In the genomic region with DNA sequence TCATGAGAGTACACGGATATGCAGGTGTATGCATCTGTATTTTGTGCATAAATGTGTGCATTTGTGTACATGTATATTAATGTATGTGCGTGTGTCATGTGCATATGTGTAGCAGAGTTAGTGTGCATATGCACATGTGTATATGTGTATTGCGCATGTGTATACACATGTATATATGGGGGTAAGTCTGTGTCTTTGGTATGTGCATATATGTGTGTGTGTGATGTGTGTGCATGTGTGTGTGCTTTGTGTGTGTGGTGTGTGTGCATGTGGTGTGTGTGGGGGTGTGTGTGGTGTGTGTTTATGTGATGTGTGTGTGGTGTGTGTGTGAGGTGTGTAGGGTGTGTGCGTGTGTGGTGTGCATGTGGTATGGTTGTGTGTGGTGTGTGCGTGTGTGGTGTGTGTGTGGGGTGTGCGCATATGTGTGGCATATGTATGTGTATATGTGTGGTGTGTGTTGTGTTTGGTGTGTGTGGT, we compare ENCODE assay signal across 11 cellular contexts. TPM values are rescaled to one million over a fixed set of nuclear protein-coding genes. Genes with fewer than 3 reads are reported as not detected.
DNase-seq lines count a peak whose midpoint lies in the region; ATAC-seq and TF ChIP-seq lines count a peak whose summit lies in the region.
"Had no signal": no experiment of that assay in that cellular context is flagged by ENCODE, and none has a peak within 500 bp of the region (broad histone marks: within the 10 kb centered on the region; RNA-seq: fewer than 3 reads in every experiment).

No MANE protein-coding gene starts in this region.

- 100% methylated on average over 1 of the region's 6 CpGs for WGBS in H9 (ENCODE audit: extremely low coverage, insufficient read length, low lambda C conversion rate)

- no peaks in the 10 kb centered on the region for H3K27me3 Mint-ChIP-seq in H9 (ENCODE audit: low read depth)
- H3K27me3 Mint-ChIP-seq in glutamatergic neuron (ENCODE audit: unreplicated experiment) = peaks cover 7% of the 10 kb centered on the region

- no peaks in the 10 kb centered on the region for H4K20me1 ChIP-seq in H9 (ENCODE audit: control insufficient read depth, insufficient read depth, insufficient read length)

- no peaks in the 10 kb centered on the region for H3K36me3 ChIP-seq in adipocyte (ENCODE audit: control insufficient read depth, insufficient read depth, low read length, severe bottlenecking)
- H3K36me3 ChIP-seq: prostate gland had no signal

- no peak overlapping the region for H3K4ac ChIP-seq in H9 (ENCODE audit: low read depth, low read length)

- no peak overlapping the region for H3K23ac ChIP-seq in H9 (ENCODE audit: insufficient read length, low read depth, low read length)

- peak overlapping the region; percentile 33 for H4K5ac ChIP-seq in H9 (ENCODE audit: insufficient read length, low read depth, low read length)

- H3K4me1 ChIP-seq in H9 (ENCODE audit: insufficient read depth, low read length) (no peaks in the 10 kb centered on the region), adipocyte (ENCODE audit: control insufficient read depth, insufficient read depth, low read length) (peaks cover 54% of the 10 kb centered on the region)

- H2BK120ac ChIP-seq in H9 (ENCODE audit: low read depth, low read length, poor library complexity, severe bottlenecking) = no peak overlapping the region

- H2BK12ac ChIP-seq in H9 (ENCODE audit: insufficient read length, low read depth, low read length) = no peak overlapping the region

- no peak for TF ChIP-seq CTCF in H9 (conservative IDR thresholded peaks at IDR 0.05)
- no peak for TF ChIP-seq CTCF in glutamatergic neuron (IDR thresholded peaks at IDR 0.05; ENCODE audit: partially characterized antibody, unreplicated experiment)

- H2AK5ac ChIP-seq in H9 (ENCODE audit: insufficient read length, low read length) = no peak overlapping the region

- H3K27ac Mint-ChIP-seq in H9 (no peak overlapping the region), glutamatergic neuron (ENCODE audit: unreplicated experiment) (peak overlapping the region; percentile 54)

- H3K9me3 Mint-ChIP-seq in H9 = no peaks in the 10 kb centered on the region
- H3K9me3 Mint-ChIP-seq in glutamatergic neuron (ENCODE audit: unreplicated experiment) = peaks cover 6% of the 10 kb centered on the region

- no peak for ATAC-seq in HG03520 (IDR thresholded peaks at IDR 0.05; ENCODE audit: unreplicated experiment)

- H3K4me1 Mint-ChIP-seq in H9 = 0 out of 4 replicates have a peak, but pooled peaks cover 0 to 2% of the 10 kb centered on the region in 2 experiments
- H3K4me1 Mint-ChIP-seq in glutamatergic neuron (ENCODE audit: low read depth, unreplicated experiment) = peaks cover 6% of the 10 kb centered on the region

- H3K27ac ChIP-seq in H9 (ENCODE audit: insufficient read length, low read depth, low read length) (no peak overlapping the region), skin epidermis (peak overlapping the region in 17 of 21 experiments; percentile 35 to 92 (median 71))

- H3K79me2 ChIP-seq in H9 (ENCODE audit: insufficient read depth, low read length) = no peaks in the 10 kb centered on the region

- H4K8ac ChIP-seq in H9 (replicated peaks; ENCODE audit: insufficient read length, low read depth, low read length) = peak overlapping the region; percentile 86

- H3K9ac ChIP-seq in H9 (ENCODE audit: extremely low read depth, insufficient read length, low read length) (no peak overlapping the region), adipocyte (ENCODE audit: low read length) (peak overlapping the region; percentile 82)

- H3K56ac ChIP-seq in H9 (ENCODE audit: insufficient read length, low read depth, low read length) = no peak overlapping the region

- peak overlapping the region; percentile 46 for H3K18ac ChIP-seq in H9 (ENCODE audit: insufficient read length, low read depth, low read length)

- H3K4me3 Mint-ChIP-seq in H9 (peak overlapping the region in 1 of 2 experiments; percentile 12; a peak in 1 of 5 replicates), glutamatergic neuron (ENCODE audit: unreplicated experiment) (no peak overlapping the region)

- no peak overlapping the region for H3K14ac ChIP-seq in H9 (ENCODE audit: insufficient read depth, low read length)

- no peak overlapping the region for H3K4me2 ChIP-seq in H9 (ENCODE audit: insufficient read depth, insufficient read length, low read length)

- no peak overlapping the region for H2BK15ac ChIP-seq in H9 (ENCODE audit: low read depth, low read length)

- DNase-seq in H9 (no peak), adipocyte (ENCODE audit: low read depth) (no peak), glutamatergic neuron (no peak), NCI-H446 (lab: John Stamatoyannopoulos, UW) (no peak), NAMALWA (ENCODE audit: low spot score) (no peak)
- DNase-seq in stimulated activated CD4-positive, alpha-beta T cell treated with anti-CD3 and anti-CD28 coated beads, Interleukin-4, amount 100 ng/mL, for 1 hour = no peak
- DNase-seq: central memory CD4-positive, alpha-beta T cell; Karpas-422 had no signal

- H3K4me3 ChIP-seq in adipocyte (ENCODE audit: low read length) (peak overlapping the region; percentile 15), skin epidermis (no peak overlapping the region)
- H3K4me3 ChIP-seq: prostate gland had no signal

- H3K9me3 ChIP-seq in H9 (ENCODE audit: control insufficient read depth, low read depth, low read length) (no peaks in the 10 kb centered on the region), adipocyte (ENCODE audit: control insufficient read depth, low read length) (no peaks in the 10 kb centered on the region)
- H3K9me3 ChIP-seq: prostate gland had no signal

- H3K79me1 ChIP-seq in H9 (ENCODE audit: insufficient read depth, low read depth, low read length, poor library complexity, severe bottlenecking) = no peaks in the 10 kb centered on the region

- H2BK5ac ChIP-seq in H9 (ENCODE audit: insufficient read length, low read length) = no peak overlapping the region

- peaks cover 6 to 12% (median 8%) of the 10 kb centered on the region in 3 experiments; a peak in 5 of 7 replicates for H3K36me3 Mint-ChIP-seq in H9 (ENCODE audit: insufficient read depth in 1 of 3, low read depth in 3 of 3)
- no peaks in the 10 kb centered on the region for H3K36me3 Mint-ChIP-seq in glutamatergic neuron (ENCODE audit: unreplicated experiment)

- no peaks in the 10 kb centered on the region for H3K23me2 ChIP-seq in H9 (ENCODE audit: insufficient read length, low read depth, low read length, poor library complexity, severe bottlenecking)

- H2AFZ ChIP-seq in H9 (ENCODE audit: low read length) = no peak overlapping the region

- H3K27me3 ChIP-seq in H9 (ENCODE audit: insufficient read depth, low read length) = no peaks in the 10 kb centered on the region
- no peaks in the 10 kb centered on the region for H3K27me3 ChIP-seq in adipocyte (replicated peaks; ENCODE audit: control insufficient read depth, insufficient read depth, low read length)

- H3T11ph ChIP-seq in H9 (ENCODE audit: low read length) = no peak overlapping the region

- H2BK20ac ChIP-seq in H9 (ENCODE audit: low read depth, low read length, poor library complexity, severe bottlenecking) = no peak overlapping the region

- H4K91ac ChIP-seq in H9 (ENCODE audit: insufficient read length, low read depth, low read length) = no peak overlapping the region

RNA-seq across cellular contexts. Expression of a gene that starts 13.1 kb away (rescaled TPM):
- total RNA-seq in H9 (2021) (28.9 and 33.4 TPM in 2 replicates), glutamatergic neuron (ENCODE audit: unreplicated experiment) (28.7 TPM)
